In genomic region chr4:77728420-77728819, GRCh38 we compare ENCODE assay signal across 23 cellular contexts.
DNase-seq lines count a peak whose midpoint lies in the region; ATAC-seq and TF ChIP-seq lines count a peak whose summit lies in the region.
"Had no signal": no experiment of that assay in that cellular context is flagged by ENCODE, and none has a peak within 500 bp of the region (broad histone marks: within the 10 kb centered on the region; RNA-seq: fewer than 3 reads in every experiment).

No MANE protein-coding gene starts in this region.

- WGBS in spleen, 5 donors = 92 to 100% (median 100%) methylated on average over 1 of the region's 1 CpG

- no peak for ATAC-seq in activated CD4-positive, alpha-beta T cell treated with anti-CD3 and anti-CD28 coated beads for 36 hours
- peak; percentile 72 for ATAC-seq in GM23338
- ATAC-seq in activated naive CD8-positive, alpha-beta T cell treated with anti-CD3 and anti-CD28 coated beads, Interleukin-2, amount 10 ng/mL, durations not matched to agents 7 days and 5 days (ENCODE audit: low read depth) = no peak
- ATAC-seq in natural killer cell = no peak
- ATAC-seq: body of pancreas, left lobe of liver had no signal

- POLR2A ChIA-PET in activated CD4-positive, alpha-beta T cell treated with anti-CD3 and anti-CD28 coated beads for 36 hours (lab: Charles Lee) = interaction anchor here (0.8 kb wide), 1 partner anchor 134 kb away, joined by 3 read pairs; the partner anchor contains the start of gene MRPL1
- POLR2A ChIA-PET in activated naive CD8-positive, alpha-beta T cell treated with anti-CD3 and anti-CD28 coated beads, Interleukin-2, amount 10 ng/mL, durations not matched to agents 7 days and 5 days (lab: Charles Lee) = no interaction called here

- H3K27ac ChIP-seq in GM23338 (ENCODE audit: low read depth) = no peak overlapping the region
- no peak overlapping the region for H3K27ac ChIP-seq in spleen
- H3K27ac ChIP-seq: body of pancreas, coronary artery, HL-60 had no signal

- H3K4me1 Mint-ChIP-seq in activated CD4-positive, alpha-beta T cell treated with anti-CD3 and anti-CD28 coated beads for 36 hours = peaks cover 14% of the 10 kb centered on the region
- H3K4me1 Mint-ChIP-seq in GM23338 = no peaks in the 10 kb centered on the region; the same call in 2 of the 3 replicates
- peaks cover 34% of the 10 kb centered on the region for H3K4me1 Mint-ChIP-seq in activated naive CD8-positive, alpha-beta T cell treated with anti-CD3 and anti-CD28 coated beads, Interleukin-2, amount 10 ng/mL, durations not matched to agents 7 days and 5 days
- H3K4me1 Mint-ChIP-seq in natural killer cell = peaks cover 28 to 40% of the 10 kb centered on the region in 2 donors

- no peak overlapping the region for H3K4me3 Mint-ChIP-seq in activated CD4-positive, alpha-beta T cell treated with anti-CD3 and anti-CD28 coated beads for 36 hours
- no peak overlapping the region for H3K4me3 Mint-ChIP-seq in GM23338
- H3K4me3 Mint-ChIP-seq in activated naive CD8-positive, alpha-beta T cell treated with anti-CD3 and anti-CD28 coated beads, Interleukin-2, amount 10 ng/mL, durations not matched to agents 7 days and 5 days = peak overlapping the region; percentile 47
- H3K4me3 Mint-ChIP-seq in natural killer cell = no peak overlapping the region
- H3K4me3 Mint-ChIP-seq: B cell, IgD-negative memory B cell had no signal

- no peak overlapping the region for H3K4me2 ChIP-seq in GM23338

- peak overlapping the region; percentile 51 for H3K27ac Mint-ChIP-seq in activated CD4-positive, alpha-beta T cell treated with anti-CD3 and anti-CD28 coated beads for 36 hours
- H3K27ac Mint-ChIP-seq in GM23338 = peak overlapping the region; percentile 60; the same call in 1 of the 2 replicates
- peak overlapping the region; percentile 40 for H3K27ac Mint-ChIP-seq in activated naive CD8-positive, alpha-beta T cell treated with anti-CD3 and anti-CD28 coated beads, Interleukin-2, amount 10 ng/mL, durations not matched to agents 7 days and 5 days
- H3K27ac Mint-ChIP-seq in natural killer cell = peak overlapping the region; percentile 28 to 67
- H3K27ac Mint-ChIP-seq: B cell had no signal

- no peaks in the 10 kb centered on the region for H3K27me3 Mint-ChIP-seq in activated CD4-positive, alpha-beta T cell treated with anti-CD3 and anti-CD28 coated beads for 36 hours
- H3K27me3 Mint-ChIP-seq in GM23338 (ENCODE audit: insufficient read depth, low read depth, poor library complexity) (no peaks in the 10 kb centered on the region), natural killer cell (ENCODE audit: low read depth in 2 of 2) (no peaks in the 10 kb centered on the region)
- H3K27me3 Mint-ChIP-seq in activated naive CD8-positive, alpha-beta T cell treated with anti-CD3 and anti-CD28 coated beads, Interleukin-2, amount 10 ng/mL, durations not matched to agents 7 days and 5 days = no peaks in the 10 kb centered on the region
- H3K27me3 Mint-ChIP-seq: B cell, IgD-negative memory B cell had no signal

- H3K4me1 ChIP-seq in GM23338 (ENCODE audit: insufficient read depth) (no peaks in the 10 kb centered on the region), spleen (peaks cover 0 to 51% (median 14%) of the 10 kb centered on the region in 6 donors)

- no peaks in the 10 kb centered on the region for H3K9me3 ChIP-seq in spleen
- H3K9me3 ChIP-seq: body of pancreas had no signal

- TF ChIP-seq POLR2A in spleen (IDR thresholded peaks at IDR 0.05) = no peak

- DNase-seq in activated CD4-positive, alpha-beta T cell treated with anti-CD3 and anti-CD28 coated beads for 36 hours = no peak
- no peak for DNase-seq in activated CD4-positive, alpha-beta T cell treated with anti-CD3 and anti-CD28 coated beads for 48 hours
- DNase-seq in GM23338 (ENCODE audit: low spot score) (peak; percentile 36), natural killer cell (no peak), HT-29 (ENCODE audit: low spot score) (no peak), spleen (no peak)
- DNase-seq in activated naive CD8-positive, alpha-beta T cell treated with anti-CD3 and anti-CD28 coated beads, Interleukin-2, amount 10 ng/mL, durations not matched to agents 7 days and 5 days = no peak
- no peak for DNase-seq in stimulated activated CD4-positive, alpha-beta T cell treated with anti-CD3 and anti-CD28 coated beads, Interleukin-4, amount 100 ng/mL, for 24 hours
- DNase-seq: activated CD4-positive, alpha-beta T cell treated with anti-CD3 and anti-CD28 coated beads, Interleukin-2, amount 50 U/mL, for 1 hour; activated T-cell treated with anti-CD3 and anti-CD28 coated beads, Interleukin-2, amount 50 U/mL, for 1 hour; body of pancreas; NCI-H1417 treated with DMSO at 0.1 percent for 48 hours; NCI-H524; nucleus accumbens; retina; stimulated activated CD4-positive, alpha-beta T cell treated with anti-CD3 and anti-CD28 coated beads, Interleukin-12 subunit alpha, Interleukin-12 subunit beta, amount 100 ng/mL, for 4 hours; stimulated activated CD8-positive, alpha-beta memory T cell treated with anti-CD3 and anti-CD28 coated beads, Interleukin-4, amount 100 ng/mL, for 48 hours; substantia nigra had no signal

- H3K79me2 ChIP-seq in GM23338 (replicated peaks; ENCODE audit: insufficient read depth) = no peaks in the 10 kb centered on the region

- H3K36me3 ChIP-seq in GM23338 (ENCODE audit: insufficient read depth) = no peaks in the 10 kb centered on the region
- peaks cover 0 to 96% (median 60%) of the 10 kb centered on the region in 6 donors for H3K36me3 ChIP-seq in spleen

- peaks cover 48% of the 10 kb centered on the region for H3K36me3 Mint-ChIP-seq in activated CD4-positive, alpha-beta T cell treated with anti-CD3 and anti-CD28 coated beads for 36 hours (ENCODE audit: low read depth)
- no peaks in the 10 kb centered on the region for H3K36me3 Mint-ChIP-seq in GM23338 (ENCODE audit: low read depth)
- peaks cover 58% of the 10 kb centered on the region for H3K36me3 Mint-ChIP-seq in activated naive CD8-positive, alpha-beta T cell treated with anti-CD3 and anti-CD28 coated beads, Interleukin-2, amount 10 ng/mL, durations not matched to agents 7 days and 5 days
- peaks cover 18% of the 10 kb centered on the region for H3K36me3 Mint-ChIP-seq in natural killer cell

- H3K4me3 ChIP-seq in GM23338 = no peak overlapping the region
- H3K4me3 ChIP-seq in spleen = no peak overlapping the region
- H3K4me3 ChIP-seq: body of pancreas, coronary artery had no signal

- no peaks in the 10 kb centered on the region for H4K20me1 ChIP-seq in GM23338 (replicated peaks; ENCODE audit: insufficient read depth)

- TF ChIP-seq CTCF in GM23338 (conservative IDR thresholded peaks at IDR 0.05; ENCODE audit: low read depth in 2 of 2) (peak in 1 of 2 experiments; percentile 52; a peak in 2 of 4 replicates), natural killer cell (IDR thresholded peaks at IDR 0.05) (no peak), spleen (IDR thresholded peaks at IDR 0.05 in 8 of 11, conservative IDR thresholded peaks at IDR 0.05 in 3 of 11) (no peak)

- intact Hi-C loops in activated CD4-positive, alpha-beta T cell treated with anti-CD3 and anti-CD28 coated beads for 36 hours (cut with DNase I, micrococcal nuclease) = no loop called here
- intact Hi-C loops in natural killer cell (cut with micrococcal nuclease) (no loop called here), spleen (cut with DNase I; ENCODE audit: low total_unique reads) (no loop called here)

- H3K9me2 ChIP-seq in GM23338 (ENCODE audit: insufficient read depth) = no peaks in the 10 kb centered on the region

- H3K27me3 ChIP-seq in GM23338 (ENCODE audit: insufficient read depth) (no peaks in the 10 kb centered on the region), spleen (replicated peaks in 1 of 7) (no peaks in the 10 kb centered on the region)
- H3K27me3 ChIP-seq: body of pancreas had no signal

- no peak overlapping the region for H2AFZ ChIP-seq in GM23338

- CTCF ChIA-PET in activated CD4-positive, alpha-beta T cell treated with anti-CD3 and anti-CD28 coated beads for 36 hours (lab: Charles Lee) = interaction anchor here (0.8 to 1.3 kb wide), 5 partner anchors 12 to 128 kb away, joined by 3 to 4 read pairs (median 3); no protein-coding TSS in a partner anchor

- no peaks in the 10 kb centered on the region for H3F3A ChIP-seq in GM23338 (replicated peaks; ENCODE audit: low read depth)

- no peaks in the 10 kb centered on the region for H3K9me3 Mint-ChIP-seq in activated CD4-positive, alpha-beta T cell treated with anti-CD3 and anti-CD28 coated beads for 36 hours (ENCODE audit: low read depth)
- no peaks in the 10 kb centered on the region for H3K9me3 Mint-ChIP-seq in GM23338
- H3K9me3 Mint-ChIP-seq in activated naive CD8-positive, alpha-beta T cell treated with anti-CD3 and anti-CD28 coated beads, Interleukin-2, amount 10 ng/mL, durations not matched to agents 7 days and 5 days = no peaks in the 10 kb centered on the region
- H3K9me3 Mint-ChIP-seq in natural killer cell = no peaks in the 10 kb centered on the region
- H3K9me3 Mint-ChIP-seq: IgD-negative memory B cell had no signal

TF ChIP-seq in GM23338, 12 proteins besides CTCF, POLR2A, EP300 and RAD21 (continues in another document):
- TF ChIP-seq EZH2 (IDR thresholded peaks at IDR 0.05; ENCODE audit: low read depth, unreplicated experiment) = no peak
